Comparison of ENCODE assay signal across 23 cellular contexts in genomic region chr6:56385981-56386593, GRCh38.
"Had no signal": no experiment of that assay in that cellular context is flagged by ENCODE, and none has a peak within 500 bp of the region (broad histone marks: within the 10 kb centered on the region; RNA-seq: fewer than 3 reads in every experiment).

No MANE protein-coding gene starts in this region.

- H3K36me3 ChIP-seq: SJCRH30 had no signal

- H3K4me3 ChIP-seq: SJCRH30, SK-N-MC had no signal

- H3K9me3 Mint-ChIP-seq: activated CD4-positive, alpha-beta T cell treated with anti-CD3 and anti-CD28 coated beads, Interleukin-2, amount 10 ng/mL, durations not matched to agents 24 days and 14 days; activated CD8-positive, alpha-beta T cell treated with anti-CD3 and anti-CD28 coated beads for 36 hours; activated naive CD8-positive, alpha-beta T cell treated with anti-CD3 and anti-CD28 coated beads, Interleukin-2, amount 10 ng/mL, durations not matched to agents 7 days and 5 days; activated T-helper 2 cell treated with anti-CD3 and anti-CD28 coated beads, Interferon-gamma antibody, Interleukin-2, Interleukin-4, amounts not matched to agents 10 μg/mL and 5 μg/mL and 100 μg/mL, durations not matched to agents 14 hours and 24 hours and 36 hours had no signal

- H3K27ac ChIP-seq: KMS-11, SJCRH30, SK-N-MC had no signal

- H3K27ac Mint-ChIP-seq: activated CD4-positive, alpha-beta T cell treated with anti-CD3 and anti-CD28 coated beads, Interleukin-2, amount 10 ng/mL, durations not matched to agents 24 days and 14 days; activated CD8-positive, alpha-beta T cell treated with anti-CD3 and anti-CD28 coated beads for 36 hours; activated naive CD4-positive, alpha-beta T cell treated with anti-CD3 and anti-CD28 coated beads, Interleukin-2, amount 50 U/mL, for 24 hours; activated naive CD8-positive, alpha-beta T cell treated with anti-CD3 and anti-CD28 coated beads, Interleukin-2, amount 10 ng/mL, durations not matched to agents 7 days and 5 days; activated T-helper 2 cell treated with anti-CD3 and anti-CD28 coated beads, Interferon-gamma antibody, Interleukin-2, Interleukin-4, amounts not matched to agents 10 μg/mL and 5 μg/mL and 100 μg/mL, durations not matched to agents 14 hours and 24 hours and 36 hours; brain had no signal

- DNase-seq: activated CD4-positive, alpha-beta T cell treated with anti-CD3 and anti-CD28 coated beads, Interleukin-2, amount 10 ng/mL, durations not matched to agents 24 days and 14 days; activated CD4-positive, alpha-beta T cell treated with anti-CD3 and anti-CD28 coated beads, Interleukin-2, amount 50 U/mL, for 4 hours; activated CD8-positive, alpha-beta T cell treated with anti-CD3 and anti-CD28 coated beads for 36 hours; activated gamma-delta T cell; activated naive CD4-positive, alpha-beta T cell treated with Interleukin-2 at 50 U/mL for 16 hours; activated naive CD8-positive, alpha-beta T cell treated with anti-CD3 and anti-CD28 coated beads, Interleukin-2, amount 10 ng/mL, durations not matched to agents 7 days and 5 days; activated T-cell treated with anti-CD3 and anti-CD28 coated beads, Interleukin-2, amount 50 U/mL, for 1 hour; amygdala; central memory CD4-positive, alpha-beta T cell; NCI-H1105; NCI-H1417 treated with DMSO at 0.1 percent for 48 hours; NCI-H2081; NCI-H345; NCI-H524 treated with DMSO at 0.1 percent for 48 hours; SHP77; SJCRH30; T1000 had no signal

- ATAC-seq: activated CD8-positive, alpha-beta T cell treated with anti-CD3 and anti-CD28 coated beads for 36 hours; Panc1 had no signal

- H3K27me3 ChIP-seq: SJCRH30 had no signal

- H3K9me3 ChIP-seq: SJCRH30 had no signal

- H3K4me1 Mint-ChIP-seq: activated CD4-positive, alpha-beta T cell treated with anti-CD3 and anti-CD28 coated beads, Interleukin-2, amount 10 ng/mL, durations not matched to agents 24 days and 14 days; activated naive CD4-positive, alpha-beta T cell treated with anti-CD3 and anti-CD28 coated beads, Interleukin-2, amount 50 U/mL, for 24 hours; activated naive CD8-positive, alpha-beta T cell treated with anti-CD3 and anti-CD28 coated beads, Interleukin-2, amount 10 ng/mL, durations not matched to agents 7 days and 5 days had no signal

- H3K4me3 Mint-ChIP-seq: activated CD4-positive, alpha-beta T cell treated with anti-CD3 and anti-CD28 coated beads, Interleukin-2, amount 10 ng/mL, durations not matched to agents 24 days and 14 days; activated CD8-positive, alpha-beta T cell treated with anti-CD3 and anti-CD28 coated beads for 36 hours; activated naive CD4-positive, alpha-beta T cell treated with anti-CD3 and anti-CD28 coated beads, Interleukin-2, amount 50 U/mL, for 24 hours; activated naive CD8-positive, alpha-beta T cell treated with anti-CD3 and anti-CD28 coated beads, Interleukin-2, amount 10 ng/mL, durations not matched to agents 7 days and 5 days; brain had no signal

- H3K36me3 Mint-ChIP-seq: activated naive CD4-positive, alpha-beta T cell treated with anti-CD3 and anti-CD28 coated beads, Interleukin-2, amount 50 U/mL, for 24 hours; activated naive CD8-positive, alpha-beta T cell treated with anti-CD3 and anti-CD28 coated beads, Interleukin-2, amount 10 ng/mL, durations not matched to agents 7 days and 5 days; brain had no signal

- H3K27me3 Mint-ChIP-seq: activated CD4-positive, alpha-beta T cell treated with anti-CD3 and anti-CD28 coated beads, Interleukin-2, amount 10 ng/mL, durations not matched to agents 24 days and 14 days; activated naive CD8-positive, alpha-beta T cell treated with anti-CD3 and anti-CD28 coated beads, Interleukin-2, amount 10 ng/mL, durations not matched to agents 7 days and 5 days; brain had no signal
